Comparison of ENCODE assay signal across 25 cellular contexts in genomic region chr6:116535109-116535508, GRCh38. TPM values are rescaled to one million over a fixed set of nuclear protein-coding genes. Genes with fewer than 3 reads are reported as not detected.
DNase-seq lines count a peak whose midpoint lies in the region; ATAC-seq, FAIRE-seq and TF ChIP-seq lines count a peak whose summit lies in the region.
"Had no signal": no experiment of that assay in that cellular context is flagged by ENCODE, and none has a peak within 500 bp of the region (broad histone marks: within the 10 kb centered on the region; RNA-seq: fewer than 3 reads in every experiment).

No MANE protein-coding gene starts in this region.

- H3K79me2 ChIP-seq in mammary epithelial cell (ENCODE audit: insufficient read depth, low read length) = no peaks in the 10 kb centered on the region
- no peaks in the 10 kb centered on the region for H3K79me2 ChIP-seq in osteoblast (ENCODE audit: insufficient read depth, low read length)

- H3K4me2 ChIP-seq in mammary epithelial cell (ENCODE audit: insufficient read depth, low read depth, low read length) = no peak overlapping the region
- H3K4me2 ChIP-seq in osteoblast (ENCODE audit: insufficient read depth, low read length) = no peak overlapping the region

- dilution Hi-C loops in mammary epithelial cell (cut with HindIII; ENCODE audit: low sequenced_read_pairs) = no loop called here

- H3K9me3 ChIP-seq in mammary epithelial cell (replicated peaks; ENCODE audit: insufficient read depth, low read length) = no peaks in the 10 kb centered on the region
- H3K9me3 ChIP-seq in breast epithelium = no peaks in the 10 kb centered on the region
- H3K9me3 ChIP-seq in osteoblast (ENCODE audit: low read depth, low read length) = no peaks in the 10 kb centered on the region
- H3K9me3 ChIP-seq: BE2C had no signal

- CTCF ChIA-PET in mammary epithelial cell (lab: Charles Lee; ENCODE audit: low non-redundant PET) = interaction anchor here (0.9 kb wide), 1 partner anchor 266 kb away, joined by 3 read pairs; no protein-coding TSS in a partner anchor

- no peak overlapping the region for H3K9ac ChIP-seq in mammary epithelial cell (ENCODE audit: insufficient read depth, low read length)

- ATAC-seq in GM19395 (IDR thresholded peaks at IDR 0.05; ENCODE audit: unreplicated experiment) = no peak

- no TSS peak for BruUV-seq in mammary epithelial cell (replicated peaks; lab: Mats Ljungman, UMichigan)

- peak; percentile 32 for DNase-seq in mammary epithelial cell
- no peak for DNase-seq in breast epithelium (ENCODE audit: low spot score in 2 of 2)
- peak; percentile 72 for DNase-seq in bronchial epithelial cell (ENCODE audit: low read depth)
- no peak for DNase-seq in osteoblast (ENCODE audit: insufficient read length, low spot score, missing footprints)
- no peak for DNase-seq in GOT3 (lab: John Stamatoyannopoulos, UW)
- no peak for DNase-seq in HPDE6-E6E7 (ENCODE audit: extremely low spot score)
- no peak for DNase-seq in COLO829 (ENCODE audit: low spot score)
- DNase-seq: ACHN, BE2C, EL, GF-D8, H9, NCI-H1048, NCI-H1694, NCI-H2029 treated with DMSO at 0.1 percent for 48 hours, NCI-H446 treated with DMSO at 0.1 percent for 48 hours, NCI-H526, RPMI8226, SHP77 had no signal

- peaks cover 17% of the 10 kb centered on the region for H3K4me1 ChIP-seq in mammary epithelial cell (ENCODE audit: insufficient read depth, low read length)
- no peaks in the 10 kb centered on the region for H3K4me1 ChIP-seq in breast epithelium
- H3K4me1 ChIP-seq in osteoblast (ENCODE audit: insufficient read depth, low read length) = peaks cover 14% of the 10 kb centered on the region
- H3K4me1 ChIP-seq: BE2C had no signal

- no peak for TF ChIP-seq CTCF in mammary epithelial cell (conservative IDR thresholded peaks at IDR 0.05 in 1 of 2, IDR thresholded peaks at IDR 0.05 in 1 of 2; ENCODE audit: extremely low read depth in 1 of 2, insufficient read depth in 1 of 2, low read depth in 1 of 2, low read length in 2 of 2)
- no peak for TF ChIP-seq CTCF in breast epithelium (IDR thresholded peaks at IDR 0.05)
- TF ChIP-seq CTCF in bronchial epithelial cell (IDR thresholded peaks at IDR 0.05; ENCODE audit: insufficient read depth, low read length, severe bottlenecking) = no peak
- TF ChIP-seq CTCF in osteoblast (IDR thresholded peaks at IDR 0.05; ENCODE audit: extremely low read depth, low read depth, low read length) = no peak

- H3K4me3 ChIP-seq in mammary epithelial cell (replicated peaks in 1 of 3; ENCODE audit: insufficient read depth in 1 of 3, low read depth in 2 of 3, low read length in 3 of 3) (no peak overlapping the region), breast epithelium (no peak overlapping the region), bronchial epithelial cell (ENCODE audit: low read depth, low read length) (no peak overlapping the region), osteoblast (ENCODE audit: insufficient read depth, low read length) (no peak overlapping the region)

- H4K20me1 ChIP-seq in mammary epithelial cell (ENCODE audit: insufficient read depth, low read length) (no peaks in the 10 kb centered on the region), osteoblast (ENCODE audit: insufficient read depth, low read length) (no peaks in the 10 kb centered on the region)

- no peaks in the 10 kb centered on the region for H3K36me3 ChIP-seq in mammary epithelial cell (ENCODE audit: insufficient read depth, low read length)
- H3K36me3 ChIP-seq in breast epithelium = no peaks in the 10 kb centered on the region
- no peaks in the 10 kb centered on the region for H3K36me3 ChIP-seq in bronchial epithelial cell (ENCODE audit: control insufficient read depth, insufficient read depth, low read length)
- H3K36me3 ChIP-seq in osteoblast (ENCODE audit: insufficient read depth, low read length) = no peaks in the 10 kb centered on the region
- H3K36me3 ChIP-seq: BE2C had no signal

- intact Hi-C loops in mammary epithelial cell (cut with micrococcal nuclease) (no loop called here), breast epithelium (cut with DNase I; ENCODE audit: low total_unique reads) (no loop called here)

- in situ Hi-C loops in mammary epithelial cell (cut with MboI; ENCODE audit: low sequenced_read_pairs in 2 of 2) = loop anchor here (10.0 to 25.0 kb wide), 3 partner anchors 98 to 270 kb away; partner anchors contain the start of gene TSPYL1 (in 1 of the 2)

- no peak for TF ChIP-seq POLR2A in breast epithelium (IDR thresholded peaks at IDR 0.05)

- no peak overlapping the region for H3K27ac ChIP-seq in mammary epithelial cell (ENCODE audit: insufficient read depth, low read depth, low read length)
- H3K27ac ChIP-seq in breast epithelium = no peak overlapping the region
- no peak overlapping the region for H3K27ac ChIP-seq in osteoblast (ENCODE audit: low read depth, low read length)
- H3K27ac ChIP-seq: 22Rv1 had no signal

- H2AFZ ChIP-seq in mammary epithelial cell (ENCODE audit: low read depth, low read length) = no peak overlapping the region
- peak overlapping the region; percentile 49 for H2AFZ ChIP-seq in osteoblast (ENCODE audit: low read length)

- H3K27me3 ChIP-seq in mammary epithelial cell (ENCODE audit: insufficient read depth, low read length) (no peaks in the 10 kb centered on the region), breast epithelium (no peaks in the 10 kb centered on the region), bronchial epithelial cell (ENCODE audit: control insufficient read depth, insufficient read depth, low read length) (no peaks in the 10 kb centered on the region), osteoblast (ENCODE audit: insufficient read depth, low read length) (no peaks in the 10 kb centered on the region)

- no peak for FAIRE-seq in bronchial epithelial cell (lab: Jason Lieb, UNC)
- FAIRE-seq: D721Med, GM12891, GM19239 had no signal

RNA-seq across cellular contexts. Expression of gene TRAPPC3L, which starts 10.4 kb away (rescaled TPM):
- total RNA-seq in mammary epithelial cell (1 to 10 TPM in 1 of 2 donors, not detected in 1; 1.5 TPM), breast epithelium (under 1 TPM in 1 of 3 donors, not detected in 2; 0.80 TPM), bronchial epithelial cell (not detected in 2 replicates), osteoblast (under 0.01 and 0.29 TPM in 2 replicates)
- 0.18 TPM for polyA plus RNA-seq in mammary epithelial cell
- polyA minus RNA-seq in mammary epithelial cell = not detected
- total RNA-seq: H9, SK-MEL-5 had no signal

RNA-seq across cellular contexts. Expression of gene CALHM4, which starts 18.4 kb away (rescaled TPM):
- total RNA-seq in mammary epithelial cell (under 1 TPM in 1 of 2 donors, not detected in 1; 0.17 TPM), breast epithelium (not detected), bronchial epithelial cell (under 0.01 TPM in 1 of 2 replicates, not detected in the other), osteoblast (not detected in 2 replicates)
- 0.24 TPM for polyA plus RNA-seq in mammary epithelial cell
- polyA minus RNA-seq in mammary epithelial cell = not detected
- total RNA-seq: H9 had no signal

RNA-seq across cellular contexts. Expression of gene CALHM5, which starts 23.7 kb away (rescaled TPM):
- under 1 TPM; 0.05 to 0.50 TPM for total RNA-seq in mammary epithelial cell
- polyA plus RNA-seq in mammary epithelial cell = 0.19 TPM
- not detected for polyA minus RNA-seq in mammary epithelial cell
- 1 to 10 TPM in 2 of 3 donors, under 1 TPM in 1; 0.73 to 2.4 (median 1.6) TPM for total RNA-seq in breast epithelium
- total RNA-seq in bronchial epithelial cell = under 0.01 TPM in 1 of 2 replicates, not detected in the other
- 14.8 and 16.2 TPM in 2 replicates for total RNA-seq in osteoblast
- total RNA-seq: SK-MEL-5 had no signal

RNA-seq across cellular contexts. Expression of gene RWDD1, which starts 36.2 kb away (rescaled TPM):
- total RNA-seq in mammary epithelial cell (10 to 100 TPM; 27.0 to 44.7 TPM), breast epithelium (10 to 100 TPM; 28.0 to 48.2 (median 39.0) TPM), bronchial epithelial cell (19.5 and 19.6 TPM in 2 replicates), osteoblast (35.1 and 39.1 TPM in 2 replicates)
- 29.8 TPM for polyA plus RNA-seq in mammary epithelial cell
- 0.47 TPM for polyA minus RNA-seq in mammary epithelial cell

Comparison
In these comparisons a context has a peak if more than half of its experiments do, and no peak if none do; other contexts are left out.
1. DNase-seq: peak in mammary epithelial cell (single experiment) and bronchial epithelial cell (single experiment); none in breast epithelium (0 of 2), osteoblast (single experiment), GOT3 (single experiment), HPDE6-E6E7 (single experiment) and COLO829 (single experiment).